2 cellular contexts compared by ENCODE assay signal in genomic region chr5:151157426-151158286, GRCh38.
TF ChIP-seq lines count a peak whose summit lies in the region.

TSS of gene ANXA6 (minus strand) at chr5:151157779. CDS start at chr5:151147901, 9,878 bp downstream.

TF ChIP-seq in IMR-90, 13 proteins besides CTCF, POLR2A, EP300 and RAD21 (continued from another document):
- TF ChIP-seq, protein P1, sequence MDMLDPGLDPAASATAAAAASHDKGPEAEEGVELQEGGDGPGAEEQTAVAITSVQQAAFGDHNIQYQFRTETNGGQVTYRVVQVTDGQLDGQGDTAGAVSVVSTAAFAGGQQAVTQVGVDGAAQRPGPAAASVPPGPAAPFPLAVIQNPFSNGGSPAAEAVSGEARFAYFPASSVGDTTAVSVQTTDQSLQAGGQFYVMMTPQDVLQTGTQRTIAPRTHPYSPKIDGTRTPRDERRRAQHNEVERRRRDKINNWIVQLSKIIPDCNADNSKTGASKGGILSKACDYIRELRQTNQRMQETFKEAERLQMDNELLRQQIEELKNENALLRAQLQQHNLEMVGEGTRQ (IDR thresholded peaks at IDR 0.05; ENCODE audit: low read depth, low read length), result peak; percentile 98
- TF ChIP-seq FOS (IDR thresholded peaks at IDR 0.05; ENCODE audit: low read depth, low read length) (peak; percentile 35; the same call in 1 of the 2 replicates), SMC3 (IDR thresholded peaks at IDR 0.05; ENCODE audit: low read depth, low read length) (no peak)

TF ChIP-seq in SK-N-SH treated with all-trans-retinoic acid at 6 μM for 48 hours, 23 proteins besides CTCF, POLR2A, EP300 and RAD21 (continued from another document):
- TF ChIP-seq, protein P2, sequence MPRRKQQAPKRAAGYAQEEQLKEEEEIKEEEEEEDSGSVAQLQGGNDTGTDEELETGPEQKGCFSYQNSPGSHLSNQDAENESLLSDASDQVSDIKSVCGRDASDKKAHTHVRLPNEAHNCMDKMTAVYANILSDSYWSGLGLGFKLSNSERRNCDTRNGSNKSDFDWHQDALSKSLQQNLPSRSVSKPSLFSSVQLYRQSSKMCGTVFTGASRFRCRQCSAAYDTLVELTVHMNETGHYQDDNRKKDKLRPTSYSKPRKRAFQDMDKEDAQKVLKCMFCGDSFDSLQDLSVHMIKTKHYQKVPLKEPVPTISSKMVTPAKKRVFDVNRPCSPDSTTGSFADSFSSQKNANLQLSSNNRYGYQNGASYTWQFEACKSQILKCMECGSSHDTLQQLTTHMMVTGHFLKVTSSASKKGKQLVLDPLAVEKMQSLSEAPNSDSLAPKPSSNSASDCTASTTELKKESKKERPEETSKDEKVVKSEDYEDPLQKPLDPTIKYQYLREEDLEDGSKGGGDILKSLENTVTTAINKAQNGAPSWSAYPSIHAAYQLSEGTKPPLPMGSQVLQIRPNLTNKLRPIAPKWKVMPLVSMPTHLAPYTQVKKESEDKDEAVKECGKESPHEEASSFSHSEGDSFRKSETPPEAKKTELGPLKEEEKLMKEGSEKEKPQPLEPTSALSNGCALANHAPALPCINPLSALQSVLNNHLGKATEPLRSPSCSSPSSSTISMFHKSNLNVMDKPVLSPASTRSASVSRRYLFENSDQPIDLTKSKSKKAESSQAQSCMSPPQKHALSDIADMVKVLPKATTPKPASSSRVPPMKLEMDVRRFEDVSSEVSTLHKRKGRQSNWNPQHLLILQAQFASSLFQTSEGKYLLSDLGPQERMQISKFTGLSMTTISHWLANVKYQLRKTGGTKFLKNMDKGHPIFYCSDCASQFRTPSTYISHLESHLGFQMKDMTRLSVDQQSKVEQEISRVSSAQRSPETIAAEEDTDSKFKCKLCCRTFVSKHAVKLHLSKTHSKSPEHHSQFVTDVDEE (CRISPR knock-in tag; IDR thresholded peaks at IDR 0.05), result no peak
- TF ChIP-seq ESRRG (CRISPR knock-in tag; IDR thresholded peaks at IDR 0.05), result no peak
- TF ChIP-seq, protein P3, sequence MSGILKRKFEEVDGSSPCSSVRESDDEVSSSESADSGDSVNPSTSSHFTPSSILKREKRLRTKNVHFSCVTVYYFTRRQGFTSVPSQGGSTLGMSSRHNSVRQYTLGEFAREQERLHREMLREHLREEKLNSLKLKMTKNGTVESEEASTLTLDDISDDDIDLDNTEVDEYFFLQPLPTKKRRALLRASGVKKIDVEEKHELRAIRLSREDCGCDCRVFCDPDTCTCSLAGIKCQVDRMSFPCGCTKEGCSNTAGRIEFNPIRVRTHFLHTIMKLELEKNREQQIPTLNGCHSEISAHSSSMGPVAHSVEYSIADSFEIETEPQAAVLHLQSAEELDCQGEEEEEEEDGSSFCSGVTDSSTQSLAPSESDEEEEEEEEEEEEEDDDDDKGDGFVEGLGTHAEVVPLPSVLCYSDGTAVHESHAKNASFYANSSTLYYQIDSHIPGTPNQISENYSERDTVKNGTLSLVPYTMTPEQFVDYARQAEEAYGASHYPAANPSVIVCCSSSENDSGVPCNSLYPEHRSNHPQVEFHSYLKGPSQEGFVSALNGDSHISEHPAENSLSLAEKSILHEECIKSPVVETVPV (CRISPR knock-in tag; IDR thresholded peaks at IDR 0.05), result no peak
- TF ChIP-seq, protein P4, sequence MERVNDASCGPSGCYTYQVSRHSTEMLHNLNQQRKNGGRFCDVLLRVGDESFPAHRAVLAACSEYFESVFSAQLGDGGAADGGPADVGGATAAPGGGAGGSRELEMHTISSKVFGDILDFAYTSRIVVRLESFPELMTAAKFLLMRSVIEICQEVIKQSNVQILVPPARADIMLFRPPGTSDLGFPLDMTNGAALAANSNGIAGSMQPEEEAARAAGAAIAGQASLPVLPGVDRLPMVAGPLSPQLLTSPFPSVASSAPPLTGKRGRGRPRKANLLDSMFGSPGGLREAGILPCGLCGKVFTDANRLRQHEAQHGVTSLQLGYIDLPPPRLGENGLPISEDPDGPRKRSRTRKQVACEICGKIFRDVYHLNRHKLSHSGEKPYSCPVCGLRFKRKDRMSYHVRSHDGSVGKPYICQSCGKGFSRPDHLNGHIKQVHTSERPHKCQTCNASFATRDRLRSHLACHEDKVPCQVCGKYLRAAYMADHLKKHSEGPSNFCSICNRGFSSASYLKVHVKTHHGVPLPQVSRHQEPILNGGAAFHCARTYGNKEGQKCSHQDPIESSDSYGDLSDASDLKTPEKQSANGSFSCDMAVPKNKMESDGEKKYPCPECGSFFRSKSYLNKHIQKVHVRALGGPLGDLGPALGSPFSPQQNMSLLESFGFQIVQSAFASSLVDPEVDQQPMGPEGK (CRISPR knock-in tag; IDR thresholded peaks at IDR 0.05; ENCODE audit: borderline replicate concordance), result no peak
- no peak for TF ChIP-seq ZNF8 (CRISPR knock-in tag; IDR thresholded peaks at IDR 0.05)
- TF ChIP-seq TCF4 (CRISPR knock-in tag; IDR thresholded peaks at IDR 0.05; ENCODE audit: borderline replicate concordance), result no peak
- TF ChIP-seq BACH2 (CRISPR knock-in tag; IDR thresholded peaks at IDR 0.05; ENCODE audit: borderline replicate concordance), result no peak
- TF ChIP-seq GLIS3 (CRISPR knock-in tag; IDR thresholded peaks at IDR 0.05), result no peak
